Comparison of ENCODE assay signal across 8 cellular contexts in the genomic region with DNA sequence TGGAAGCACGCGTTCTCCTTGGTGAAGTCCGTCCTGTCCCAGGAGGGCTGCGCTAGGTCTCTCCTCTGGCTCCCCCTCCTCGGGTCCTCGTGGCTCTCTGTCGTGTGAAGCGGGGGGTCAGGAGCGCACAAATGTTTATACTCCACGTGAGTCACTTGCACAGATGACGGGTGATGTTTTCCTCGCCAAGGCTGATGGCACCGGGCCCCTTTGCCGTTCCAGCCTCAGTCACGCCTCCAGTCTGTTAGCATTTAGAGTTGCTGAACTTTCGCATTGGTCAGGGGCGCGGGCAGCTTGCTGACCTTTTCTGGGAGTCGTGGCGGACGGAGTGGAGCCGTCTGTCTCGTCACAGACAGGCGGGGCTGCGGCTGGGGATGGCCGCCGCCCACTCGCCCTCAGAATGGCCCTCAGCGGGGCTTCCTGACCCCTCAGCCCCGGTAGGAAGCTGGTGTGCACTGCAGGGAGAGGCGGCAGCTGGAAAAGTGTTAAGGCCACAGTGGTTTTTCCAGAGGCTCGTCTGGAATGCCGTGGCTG. TPM values are rescaled to one million over a fixed set of nuclear protein-coding genes. Genes with fewer than 3 reads are reported as not detected.
DNase-seq lines count a peak whose midpoint lies in the region; ATAC-seq and TF ChIP-seq lines count a peak whose summit lies in the region.

No MANE protein-coding gene starts in this region.

- peak overlapping the region; percentile 16 for H2BK15ac ChIP-seq in neuronal stem cell (ENCODE audit: low read length)

- H3K4me1 ChIP-seq in adipocyte (ENCODE audit: control insufficient read depth, insufficient read depth, low read length) (peaks cover 36% of the 10 kb centered on the region), neuronal stem cell (ENCODE audit: control insufficient read depth in 2 of 2, insufficient read depth in 1 of 2, low read depth in 1 of 2, low read length in 2 of 2) (peaks cover 33 to 50% of the 10 kb centered on the region in 2 donors), MM.1S (ENCODE audit: low read length) (no peaks in the 10 kb centered on the region)

- H3K4ac ChIP-seq in neuronal stem cell (ENCODE audit: low read length): peak overlapping the region; percentile 19

- H3K4me3 Mint-ChIP-seq in activated T-cell treated with anti-CD3 and anti-CD28 coated beads, Interleukin-2, amount 50 U/mL, for 4 hours: no peak overlapping the region

- H3K9ac ChIP-seq in adipocyte (ENCODE audit: low read length) (peak overlapping the region; percentile 82), neuronal stem cell (ENCODE audit: low read depth, low read length, poor library complexity) (peak overlapping the region; percentile 72), MM.1S (ENCODE audit: low read length) (no peak overlapping the region)

- H3K79me2 ChIP-seq in MM.1S (ENCODE audit: low read length): peaks cover 4% of the 10 kb centered on the region; the same call in 1 of the 2 replicates

- no peaks in the 10 kb centered on the region for H3K9me3 Mint-ChIP-seq in activated T-cell treated with anti-CD3 and anti-CD28 coated beads, Interleukin-2, amount 50 U/mL, for 4 hours

- no CpG with 5 or more reads among the region's 33 CpGs for WGBS in neuronal stem cell (ENCODE audit: extremely low coverage in 2 of 2, insufficient read length in 2 of 2, insufficient replicate concordance in 1 of 2), 2 donors

- no peaks in the 10 kb centered on the region for H3K9me3 ChIP-seq in AG04450 (ENCODE audit: control insufficient read depth, insufficient read depth, low read length)
- no peaks in the 10 kb centered on the region for H3K9me3 ChIP-seq in adipocyte (ENCODE audit: control insufficient read depth, low read length)
- H3K9me3 ChIP-seq in neuronal stem cell (replicated peaks in 1 of 2; ENCODE audit: control insufficient read depth in 2 of 2, insufficient read depth in 1 of 2, low read depth in 1 of 2, low read length in 2 of 2): no peaks in the 10 kb centered on the region
- no peaks in the 10 kb centered on the region for H3K9me3 ChIP-seq in MM.1S (replicated peaks; ENCODE audit: insufficient read depth, low read length)

- no peak overlapping the region for H3K4me2 ChIP-seq in neuronal stem cell (ENCODE audit: insufficient read depth, low read length, poor library complexity, severe bottlenecking)
- no peak overlapping the region for H3K4me2 ChIP-seq in MM.1S (ENCODE audit: low read depth, low read length)

- H3K14ac ChIP-seq in neuronal stem cell (ENCODE audit: low read length): peak overlapping the region; percentile 97

- H3K4me1 Mint-ChIP-seq in activated T-cell treated with anti-CD3 and anti-CD28 coated beads, Interleukin-2, amount 50 U/mL, for 4 hours (ENCODE audit: low read depth): peaks cover 8% of the 10 kb centered on the region

- no peak overlapping the region for H2BK120ac ChIP-seq in neuronal stem cell (ENCODE audit: low read depth, low read length)

- H3K79me1 ChIP-seq in neuronal stem cell (ENCODE audit: low read depth, low read length): peaks cover 13% of the 10 kb centered on the region

- H4K20me1 ChIP-seq in MM.1S (ENCODE audit: insufficient read depth, low read length): no peaks in the 10 kb centered on the region

- peak overlapping the region; percentile 18 for H2BK5ac ChIP-seq in neuronal stem cell (ENCODE audit: low read length)

- H3K36me3 Mint-ChIP-seq in activated T-cell treated with anti-CD3 and anti-CD28 coated beads, Interleukin-2, amount 50 U/mL, for 4 hours (ENCODE audit: insufficient read depth): peaks cover 1% of the 10 kb centered on the region

- H3K4me3 ChIP-seq in AG04450 (ENCODE audit: low read depth, low read length): peak overlapping the region; percentile 26
- peak overlapping the region; percentile 71 for H3K4me3 ChIP-seq in adipocyte (ENCODE audit: low read length)
- H3K4me3 ChIP-seq in neuronal stem cell (ENCODE audit: low read length in 2 of 2): no peak overlapping the region
- no peak overlapping the region for H3K4me3 ChIP-seq in MM.1S (ENCODE audit: low read length)

- H3K36me3 ChIP-seq in adipocyte (ENCODE audit: control insufficient read depth, insufficient read depth, low read length, severe bottlenecking) (no peaks in the 10 kb centered on the region), neuronal stem cell (replicated peaks in 1 of 2; ENCODE audit: control insufficient read depth in 2 of 2, insufficient read depth in 2 of 2, low read length in 2 of 2) (no peaks in the 10 kb centered on the region), MM.1S (replicated peaks; ENCODE audit: insufficient read depth, low read length) (no peaks in the 10 kb centered on the region)

- H2AK5ac ChIP-seq in neuronal stem cell (ENCODE audit: low read depth, low read length): peak overlapping the region; percentile 28

- ATAC-seq in Right ventricle myocardium superior (ENCODE audit: poor library complexity) (peak; percentile 71), HG03571 (IDR thresholded peaks at IDR 0.05; ENCODE audit: unreplicated experiment) (no peak)
- no peak for ATAC-seq in activated T-cell treated with anti-CD3 and anti-CD28 coated beads, Interleukin-2, amount 50 U/mL, for 4 hours

- intact Hi-C loops in Right ventricle myocardium superior (cut with DNase I): no loop called here

- H2BK12ac ChIP-seq in neuronal stem cell (ENCODE audit: low read length): peak overlapping the region; percentile 53

- H3F3A ChIP-seq in MM.1S (ENCODE audit: insufficient read depth, low read length): no peaks in the 10 kb centered on the region

- H3K9me2 ChIP-seq in MM.1S (replicated peaks; ENCODE audit: insufficient read depth, low read length): no peaks in the 10 kb centered on the region

- H4K91ac ChIP-seq in neuronal stem cell (ENCODE audit: low read depth, low read length, poor library complexity): no peak overlapping the region

- H4K8ac ChIP-seq in neuronal stem cell (ENCODE audit: low read depth, low read length): no peak overlapping the region

- peak overlapping the region; percentile 96 for H3K27ac ChIP-seq in AG04450 (ENCODE audit: low read depth, low read length)
- H3K27ac ChIP-seq in neuronal stem cell (replicated peaks; ENCODE audit: low read length): peak overlapping the region; percentile 9
- no peak overlapping the region for H3K27ac ChIP-seq in MM.1S (ENCODE audit: low read length)

- POLR2A ChIA-PET in AG04450 (lab: Yijun Ruan, JAX): interaction anchor here (0.6 kb wide), 1 partner anchor 11 kb away, joined by 3 read pairs; no protein-coding TSS in a partner anchor

- H2AFZ ChIP-seq in neuronal stem cell (ENCODE audit: low read length) (no peak overlapping the region), MM.1S (ENCODE audit: low read length) (no peak overlapping the region)

- peak overlapping the region; percentile 35 for H3K23ac ChIP-seq in neuronal stem cell (ENCODE audit: low read depth, low read length, poor library complexity)

- DNase-seq in AG04450 (ENCODE audit: low read depth, low spot score): peak; percentile 51
- peak; percentile 66 for DNase-seq in adipocyte (ENCODE audit: low read depth)
- peak; percentile 90 for DNase-seq in Right ventricle myocardium superior
- DNase-seq in neuronal stem cell (ENCODE audit: low spot score): no peak
- no peak for DNase-seq in activated T-cell treated with anti-CD3 and anti-CD28 coated beads, Interleukin-2, amount 50 U/mL, for 4 hours
- no peak for DNase-seq in MM.1S
- no peak for DNase-seq in NCI-H2196 treated with DMSO at 0.1 percent for 48 hours (lab: John Stamatoyannopoulos, UW; ENCODE audit: unreplicated experiment)

- no peak for TF ChIP-seq CTCF in AG04450 (IDR thresholded peaks at IDR 0.05; ENCODE audit: low read depth, low read length)
- no peak for TF ChIP-seq CTCF in MM.1S (IDR thresholded peaks at IDR 0.05; ENCODE audit: low read length)

- H3K27me3 Mint-ChIP-seq in activated T-cell treated with anti-CD3 and anti-CD28 coated beads, Interleukin-2, amount 50 U/mL, for 4 hours (ENCODE audit: low read depth): no peaks in the 10 kb centered on the region

- no peaks in the 10 kb centered on the region for H3K27me3 ChIP-seq in AG04450 (ENCODE audit: control insufficient read depth, insufficient read depth, low read length)
- H3K27me3 ChIP-seq in adipocyte (replicated peaks; ENCODE audit: control insufficient read depth, insufficient read depth, low read length): no peaks in the 10 kb centered on the region
- H3K27me3 ChIP-seq in neuronal stem cell (ENCODE audit: control insufficient read depth in 3 of 3, insufficient read depth in 3 of 3, low read depth in 1 of 3, low read length in 3 of 3): no peaks in the 10 kb centered on the region
- H3K27me3 ChIP-seq in MM.1S (replicated peaks; ENCODE audit: insufficient read depth, low read length): no peaks in the 10 kb centered on the region

- H3K18ac ChIP-seq in neuronal stem cell (ENCODE audit: low read length): no peak overlapping the region

- CTCF ChIA-PET in AG04450 (lab: Charles Lee): no interaction called here

RNA-seq across cellular contexts. Expression of a gene that starts 13.7 kb away (rescaled TPM):
- 1.2 and 3.8 TPM in 2 replicates for polyA plus RNA-seq in AG04450 (2011; rRNA removed)
- 0.87 and 1.7 TPM in 2 replicates for polyA minus RNA-seq in AG04450 (2011; rRNA and poly(A)+ RNA removed)
- total RNA-seq in Right ventricle myocardium superior: 4.5 TPM
- polyA plus RNA-seq in neuronal stem cell (2013, experiment 1 of 2): 3.8 TPM
- 4.4 TPM for polyA plus RNA-seq in neuronal stem cell (2013, experiment 2 of 2)
- total RNA-seq in activated T-cell treated with anti-CD3 and anti-CD28 coated beads, Interleukin-2, amount 50 U/mL, for 4 hours: 10 to 100 TPM; 14.7 to 20.3 (median 17.0) TPM

RNA-seq across cellular contexts. Expression of a gene that starts 32.9 kb away (rescaled TPM):
- 1.0 and 1.4 TPM in 2 replicates for polyA plus RNA-seq in AG04450 (2011; rRNA removed)
- 0.97 and 1.00 TPM in 2 replicates for polyA minus RNA-seq in AG04450 (2011; rRNA and poly(A)+ RNA removed)
- 9.1 TPM for total RNA-seq in Right ventricle myocardium superior
- 17.4 TPM for polyA plus RNA-seq in neuronal stem cell (2013, experiment 1 of 2)
- 17.8 TPM for polyA plus RNA-seq in neuronal stem cell (2013, experiment 2 of 2)
- 1 to 10 TPM; 7.8 to 9.6 (median 8.9) TPM for total RNA-seq in activated T-cell treated with anti-CD3 and anti-CD28 coated beads, Interleukin-2, amount 50 U/mL, for 4 hours

RNA-seq across cellular contexts. Expression of a gene that starts 37.9 kb away (rescaled TPM):
- 0.81 and 1.3 TPM in 2 replicates for polyA plus RNA-seq in AG04450 (2011; rRNA removed)
- polyA minus RNA-seq in AG04450 (2011; rRNA and poly(A)+ RNA removed): 0.23 TPM in 1 of 2 replicates, not detected in the other
- total RNA-seq in Right ventricle myocardium superior: 1.6 TPM
- 7.1 TPM for polyA plus RNA-seq in neuronal stem cell (2013, experiment 1 of 2)
- 6.4 TPM for polyA plus RNA-seq in neuronal stem cell (2013, experiment 2 of 2)
- not detected for total RNA-seq in activated T-cell treated with anti-CD3 and anti-CD28 coated beads, Interleukin-2, amount 50 U/mL, for 4 hours

RNA-seq across cellular contexts. Expression of a gene that starts 43.9 kb away (rescaled TPM):
- 2.6 and 2.9 TPM in 2 replicates for polyA plus RNA-seq in AG04450 (2011; rRNA removed)
- 1.1 and 3.4 TPM in 2 replicates for polyA minus RNA-seq in AG04450 (2011; rRNA and poly(A)+ RNA removed)
- total RNA-seq in Right ventricle myocardium superior: 20.6 TPM
- 0.24 TPM for polyA plus RNA-seq in neuronal stem cell (2013, experiment 1 of 2)
- polyA plus RNA-seq in neuronal stem cell (2013, experiment 2 of 2): 0.33 TPM
- total RNA-seq in activated T-cell treated with anti-CD3 and anti-CD28 coated beads, Interleukin-2, amount 50 U/mL, for 4 hours: under 1 TPM in 2 of 3 donors, not detected in 1; 0.32 to 0.76 TPM

Comparison
In these comparisons a context has a peak if more than half of its experiments do, and no peak if none do; other contexts are left out.
1. DNase-seq: peak in AG04450 (single experiment), adipocyte (single experiment) and Right ventricle myocardium superior (single experiment); none in neuronal stem cell (single experiment), activated T-cell treated with anti-CD3 and anti-CD28 coated beads, Interleukin-2, amount 50 U/mL, for 4 hours (single experiment), MM.1S (single experiment) and NCI-H2196 treated with DMSO at 0.1 percent for 48 hours (single experiment).
2. H3K4me3 ChIP-seq: peak in AG04450 (single experiment) and adipocyte (single experiment); none in neuronal stem cell (0 of 2) and MM.1S (single experiment).